1 cellular context compared by ENCODE assay signal in the genomic region with DNA sequence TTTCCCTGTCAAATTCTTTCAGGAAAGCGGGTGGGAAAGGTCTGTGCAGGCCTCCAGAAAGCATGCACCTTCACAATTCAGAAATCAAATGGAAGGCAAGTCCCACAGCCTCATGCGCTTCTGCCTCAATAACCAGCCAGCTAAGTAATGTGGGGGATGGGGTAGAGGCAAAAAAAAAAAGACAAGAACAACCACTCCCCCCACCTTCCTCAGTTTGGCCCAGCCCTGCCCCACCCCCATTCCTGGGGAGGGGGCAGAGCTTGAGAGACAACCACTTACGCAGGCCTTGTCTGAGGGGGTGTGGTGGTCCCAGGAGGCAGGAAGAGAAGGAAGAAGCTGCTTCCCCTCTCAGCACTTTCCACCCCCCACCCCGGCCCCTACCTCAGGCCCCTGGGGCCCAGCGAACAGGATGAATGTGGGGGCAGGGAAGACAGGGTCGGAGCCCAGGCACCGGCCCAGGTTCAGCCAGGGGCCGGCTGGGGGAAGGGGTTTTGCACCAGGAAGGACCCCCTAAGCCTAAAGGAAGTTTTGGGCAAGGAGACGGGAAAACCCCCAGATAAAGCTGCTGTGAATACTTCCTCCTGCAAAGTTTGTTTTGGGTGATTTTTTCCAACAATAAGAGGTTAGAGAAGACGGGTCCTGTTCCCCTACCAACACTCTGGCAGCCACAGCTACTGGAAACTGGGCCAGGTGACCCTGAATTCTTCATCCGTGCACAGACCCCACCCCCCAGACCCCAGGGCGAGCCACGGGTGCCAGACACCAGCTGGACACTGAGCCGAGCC.
TF ChIP-seq lines count a peak whose summit lies in the region.

No MANE protein-coding gene starts in this region.

TF ChIP-seq in liver, 16 proteins besides CTCF, POLR2A, EP300 and RAD21 (continued from another document):
- TF ChIP-seq REST (IDR thresholded peaks at IDR 0.05): no peak
- no peak for TF ChIP-seq EGR1 (IDR thresholded peaks at IDR 0.05; ENCODE audit: low read depth in 2 of 2)
